Comparison of ENCODE assay signal across 8 cellular contexts in the genomic region with DNA sequence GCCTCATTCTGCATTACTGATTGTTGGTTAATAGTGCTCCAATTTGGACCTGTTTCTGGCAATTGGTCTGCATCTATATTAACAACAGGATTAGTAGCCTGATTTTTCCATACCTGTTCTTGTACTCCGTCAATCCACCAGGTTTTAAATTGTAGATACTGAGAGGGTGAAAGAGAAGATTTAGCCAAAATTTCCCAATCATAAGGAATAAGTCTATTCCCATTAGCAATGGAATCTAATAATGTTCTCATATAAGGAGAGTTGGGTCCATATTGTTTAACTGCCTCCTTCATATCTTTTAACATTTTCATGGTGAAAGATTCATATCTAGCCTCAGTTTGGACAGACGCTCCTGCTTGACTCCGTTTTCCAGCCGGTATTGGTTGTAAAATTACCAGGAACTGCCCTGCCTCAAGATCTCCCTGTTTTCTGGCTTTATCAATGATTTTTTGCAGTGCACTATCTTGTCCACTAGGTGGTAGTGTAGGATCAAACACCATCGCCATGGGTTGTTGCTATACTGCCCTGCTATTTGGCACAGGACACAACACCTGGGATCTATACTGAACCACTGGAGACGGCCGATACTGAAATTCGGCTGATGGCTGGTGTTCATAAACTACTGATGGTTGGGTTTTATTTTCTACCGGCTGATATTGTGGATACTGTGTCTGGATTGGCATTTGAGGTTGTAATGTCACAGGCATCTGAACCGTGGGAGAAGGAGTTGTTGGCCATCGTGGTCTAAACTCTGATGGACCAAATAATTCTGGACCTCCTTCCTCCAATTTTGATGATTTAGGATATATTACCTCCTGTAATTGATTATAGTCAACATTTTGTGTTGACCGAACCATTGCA.
DNase-seq lines count a peak whose midpoint lies in the region; ATAC-seq and TF ChIP-seq lines count a peak whose summit lies in the region.

No MANE protein-coding gene starts in this region.

- in situ Hi-C loops in KBM-7 (cut with MboI; ENCODE audit: low pct_unique_long_range_greater_than_20kb, low sequenced_read_pairs): no loop called here

- no peaks in the 10 kb centered on the region for H3K36me3 Mint-ChIP-seq in nephron progenitor cell (ENCODE audit: low read depth)

- H3K9me3 Mint-ChIP-seq in nephron progenitor cell: peaks cover 36% of the 10 kb centered on the region

- H3K4me1 Mint-ChIP-seq in nephron progenitor cell: peaks cover 22% of the 10 kb centered on the region

- H3K27ac Mint-ChIP-seq in nephron progenitor cell: no peak overlapping the region

- H3K27me3 Mint-ChIP-seq in nephron progenitor cell (ENCODE audit: low read depth, poor library complexity): peaks cover 17% of the 10 kb centered on the region

- no peak overlapping the region for H3K4me3 Mint-ChIP-seq in nephron progenitor cell

- TF ChIP-seq CTCF in nephron progenitor cell (IDR thresholded peaks at IDR 0.05): peak; percentile 83

- DNase-seq in activated gamma-delta T cell treated with Interleukin-2 at 50 U/mL for 16 hours (peak; percentile 46), activated gamma-delta T cell (lab: John Stamatoyannopoulos, UW) (no peak), KBM-7 (peak; percentile 90), NOMO-1 treated with DMSO at 0.1 percent for 48 hours (lab: John Stamatoyannopoulos, UW; ENCODE audit: unreplicated experiment) (peak; percentile 63), activated T-cell treated with anti-CD3 and anti-CD28 coated beads for 24 hours (ENCODE audit: low read depth) (peak; percentile 44), fibroblast of gingiva (ENCODE audit: low read depth) (peak; percentile 59), nephron progenitor cell (peak; percentile 44)

- ATAC-seq in HG03457 (IDR thresholded peaks at IDR 0.05; ENCODE audit: unreplicated experiment): no peak
